ENCODE assay signal across 25 cellular contexts in the genomic region with DNA sequence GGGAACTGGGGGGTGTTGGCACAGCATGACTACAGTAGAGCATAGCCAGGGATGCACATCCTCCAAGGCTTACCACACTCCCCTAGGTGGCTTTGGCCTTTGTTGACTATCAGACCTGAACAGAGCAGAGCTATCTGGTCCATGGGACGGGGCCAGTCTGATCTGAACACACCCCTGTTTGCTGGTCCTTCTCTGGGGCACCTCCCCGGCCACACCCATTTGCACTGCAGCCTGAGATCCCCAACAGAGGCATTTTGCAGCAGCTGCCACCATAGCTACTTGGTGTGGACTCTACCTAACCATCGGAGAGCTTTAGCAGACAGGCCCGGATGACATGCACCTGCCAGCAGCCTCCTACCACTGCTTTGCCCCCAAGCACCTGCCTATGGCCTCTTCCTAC.
"Had no signal": no experiment of that assay in that cellular context is flagged by ENCODE, and none has a peak within 500 bp of the region (broad histone marks: within the 10 kb centered on the region; RNA-seq: fewer than 3 reads in every experiment).

No MANE protein-coding gene starts in this region.

- H3K36me3 ChIP-seq: colonic mucosa, esophagus squamous epithelium, gastrocnemius medialis, heart right ventricle, left lung, lower lobe of right lung had no signal

- H3K4me1 ChIP-seq: colonic mucosa, esophagus squamous epithelium, gastrocnemius medialis, heart right ventricle, left lung, lower lobe of right lung had no signal

- H3K9me3 ChIP-seq: colonic mucosa, esophagus squamous epithelium, gastrocnemius medialis, heart right ventricle, left lung, lower lobe of right lung had no signal

- H3K27me3 ChIP-seq: colonic mucosa, esophagus squamous epithelium, gastrocnemius medialis, heart right ventricle, left lung had no signal

- H3K27ac ChIP-seq: colonic mucosa, epithelial cell of prostate, esophagus squamous epithelium, gastrocnemius medialis, heart right ventricle, left lung, lower lobe of right lung had no signal

- DNase-seq: colonic mucosa; cortex of kidney; effector CD8-positive, alpha-beta T cell; effector memory CD8-positive, alpha-beta T cell; erythroblast; esophagus squamous epithelium; foreskin fibroblast; foreskin melanocyte; gastrocnemius medialis; glutamatergic neuron; head of caudate nucleus; heart right ventricle; hippocampal formation; immature natural killer cell; islet precursor cell; kidney; kidney glomerular epithelial cell; left lung; left ventricle myocardium superior; lower lobe of right lung; mesendoderm; midbrain; naive B cell had no signal

- H3K4me3 ChIP-seq: colonic mucosa, esophagus squamous epithelium, gastrocnemius medialis, heart right ventricle, left lung, lower lobe of right lung had no signal

- ATAC-seq: effector memory CD8-positive, alpha-beta T cell; esophagus mucosa; gastrocnemius medialis; heart right ventricle; left lung; left ventricle myocardium superior; lower lobe of right lung had no signal
